2 cellular contexts compared by ENCODE assay signal in the genomic region with DNA sequence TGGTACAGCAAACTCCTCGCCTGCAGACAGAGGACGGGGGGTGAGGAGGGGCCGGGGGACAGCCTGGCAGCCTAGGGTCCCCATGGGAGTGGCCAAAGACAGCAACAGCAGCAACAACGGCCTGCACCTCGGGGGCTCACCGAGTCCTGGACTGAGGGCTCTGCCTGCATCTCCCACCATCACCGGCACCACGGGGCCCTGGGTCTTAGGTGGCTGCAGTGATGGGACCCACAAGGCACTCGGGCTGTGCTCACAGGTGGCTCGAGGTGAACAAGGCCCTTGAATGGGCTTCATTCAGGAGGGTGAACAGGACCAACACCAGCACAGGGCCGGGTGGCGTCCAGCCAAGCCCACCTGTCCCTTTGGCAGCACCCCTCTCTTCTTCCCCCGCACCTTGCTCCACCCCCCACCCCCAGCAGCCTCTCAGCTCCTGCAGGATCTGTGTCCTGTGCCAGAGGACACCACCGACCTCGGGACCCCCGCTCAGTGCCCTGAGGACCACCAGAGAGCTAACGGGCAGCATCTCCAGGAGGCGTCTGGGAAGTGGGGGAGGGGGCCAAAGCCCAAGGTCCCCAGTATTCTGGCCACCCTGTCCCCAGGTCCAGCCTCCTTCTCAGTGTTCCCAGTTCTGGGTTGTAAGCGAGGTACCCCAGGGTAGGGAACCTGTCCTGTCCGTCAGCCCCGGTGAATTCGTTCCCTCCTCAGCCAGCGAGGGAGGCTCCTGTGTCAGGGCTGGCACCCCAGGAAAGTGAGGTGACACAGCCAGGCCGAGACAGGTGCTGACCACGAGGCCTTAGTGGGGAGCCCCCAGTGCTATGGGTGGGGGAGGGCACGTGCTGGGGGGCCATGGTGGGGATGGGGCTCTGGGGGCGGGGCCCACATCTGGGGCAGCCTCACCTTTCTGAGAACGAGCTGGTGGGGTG.
A peak's percentile ranks its signal among the peaks of the same experiment; 100 is the strongest.
TF ChIP-seq lines count a peak whose summit lies in the region.

No MANE protein-coding gene starts in this region.

TF ChIP-seq in H1, 55 proteins besides CTCF, POLR2A, EP300 and RAD21:
- TF ChIP-seq JUN (IDR thresholded peaks at IDR 0.05; ENCODE audit: low read depth, low read length) (no peak), CTBP2 (IDR thresholded peaks at IDR 0.05; ENCODE audit: borderline replicate concordance, insufficient read depth, insufficient read length, low read length) (no peak), POLR2AphosphoS5 (IDR thresholded peaks at IDR 0.05; ENCODE audit: low read depth, low read length) (no peak), KDM1A (IDR thresholded peaks at IDR 0.05; ENCODE audit: borderline replicate concordance, low read length) (no peak), EGR1 (IDR thresholded peaks at IDR 0.05; ENCODE audit: borderline replicate concordance, low read depth, low read length) (no peak), GABPA (IDR thresholded peaks at IDR 0.05; ENCODE audit: borderline replicate concordance, insufficient read depth, low read length) (no peak), GTF2F1 (IDR thresholded peaks at IDR 0.05; ENCODE audit: borderline replicate concordance, low read depth, low read length) (no peak), SUZ12 (IDR thresholded peaks at IDR 0.05; ENCODE audit: low read length) (no peak), JUND (IDR thresholded peaks at IDR 0.05; ENCODE audit: low read length) (no peak), SRF (IDR thresholded peaks at IDR 0.05; ENCODE audit: low read depth, low read length) (no peak), KDM4A (IDR thresholded peaks at IDR 0.05; ENCODE audit: low read depth, low read length, severe bottlenecking) (no peak), CBX5 (IDR thresholded peaks at IDR 0.05; ENCODE audit: low read depth, low read length) (no peak), SP2 (IDR thresholded peaks at IDR 0.05; ENCODE audit: low read length) (no peak), CREB1 (IDR thresholded peaks at IDR 0.05) (no peak), BRCA1 (IDR thresholded peaks at IDR 0.05; ENCODE audit: low read depth, low read length) (no peak), KDM5A (IDR thresholded peaks at IDR 0.05; ENCODE audit: low read length) (no peak), EZH2 (IDR thresholded peaks at IDR 0.05; ENCODE audit: low read depth, low read length, severe bottlenecking) (no peak), ASH2L (IDR thresholded peaks at IDR 0.05; ENCODE audit: low read length) (no peak)
- TF ChIP-seq, protein P1, sequence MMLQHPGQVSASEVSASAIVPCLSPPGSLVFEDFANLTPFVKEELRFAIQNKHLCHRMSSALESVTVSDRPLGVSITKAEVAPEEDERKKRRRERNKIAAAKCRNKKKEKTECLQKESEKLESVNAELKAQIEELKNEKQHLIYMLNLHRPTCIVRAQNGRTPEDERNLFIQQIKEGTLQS (IDR thresholded peaks at IDR 0.05; ENCODE audit: insufficient read depth, low read depth, low read length): no peak
- TF ChIP-seq, protein P2, sequence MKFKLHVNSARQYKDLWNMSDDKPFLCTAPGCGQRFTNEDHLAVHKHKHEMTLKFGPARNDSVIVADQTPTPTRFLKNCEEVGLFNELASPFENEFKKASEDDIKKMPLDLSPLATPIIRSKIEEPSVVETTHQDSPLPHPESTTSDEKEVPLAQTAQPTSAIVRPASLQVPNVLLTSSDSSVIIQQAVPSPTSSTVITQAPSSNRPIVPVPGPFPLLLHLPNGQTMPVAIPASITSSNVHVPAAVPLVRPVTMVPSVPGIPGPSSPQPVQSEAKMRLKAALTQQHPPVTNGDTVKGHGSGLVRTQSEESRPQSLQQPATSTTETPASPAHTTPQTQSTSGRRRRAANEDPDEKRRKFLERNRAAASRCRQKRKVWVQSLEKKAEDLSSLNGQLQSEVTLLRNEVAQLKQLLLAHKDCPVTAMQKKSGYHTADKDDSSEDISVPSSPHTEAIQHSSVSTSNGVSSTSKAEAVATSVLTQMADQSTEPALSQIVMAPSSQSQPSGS (IDR thresholded peaks at IDR 0.05; ENCODE audit: low read length): no peak

TF ChIP-seq in HepG2, 621 proteins besides CTCF, POLR2A, EP300 and RAD21:
- TF ChIP-seq ZMYM4 (CRISPR knock-in tag; IDR thresholded peaks at IDR 0.05) (no peak), AGO2 (optimal IDR thresholded peaks at IDR 0.05; ENCODE audit: low read depth, low read length) (peak; percentile 54), MZF1 (CRISPR knock-in tag; IDR thresholded peaks at IDR 0.05; ENCODE audit: borderline replicate concordance) (no peak), PCBP1 (IDR thresholded peaks at IDR 0.05; ENCODE audit: borderline replicate concordance, low read depth, low read length) (0 out of 2 replicates have a peak, but pooled peaks have one; percentile 37), ZNF619 (CRISPR knock-in tag; IDR thresholded peaks at IDR 0.05) (no peak), BRCA1 (CRISPR knock-in tag; IDR thresholded peaks at IDR 0.05) (no peak)
TF ChIP-seq in HepG2: peak in this region for 2.
